7 cellular contexts compared by ENCODE assay signal in the genomic region with DNA sequence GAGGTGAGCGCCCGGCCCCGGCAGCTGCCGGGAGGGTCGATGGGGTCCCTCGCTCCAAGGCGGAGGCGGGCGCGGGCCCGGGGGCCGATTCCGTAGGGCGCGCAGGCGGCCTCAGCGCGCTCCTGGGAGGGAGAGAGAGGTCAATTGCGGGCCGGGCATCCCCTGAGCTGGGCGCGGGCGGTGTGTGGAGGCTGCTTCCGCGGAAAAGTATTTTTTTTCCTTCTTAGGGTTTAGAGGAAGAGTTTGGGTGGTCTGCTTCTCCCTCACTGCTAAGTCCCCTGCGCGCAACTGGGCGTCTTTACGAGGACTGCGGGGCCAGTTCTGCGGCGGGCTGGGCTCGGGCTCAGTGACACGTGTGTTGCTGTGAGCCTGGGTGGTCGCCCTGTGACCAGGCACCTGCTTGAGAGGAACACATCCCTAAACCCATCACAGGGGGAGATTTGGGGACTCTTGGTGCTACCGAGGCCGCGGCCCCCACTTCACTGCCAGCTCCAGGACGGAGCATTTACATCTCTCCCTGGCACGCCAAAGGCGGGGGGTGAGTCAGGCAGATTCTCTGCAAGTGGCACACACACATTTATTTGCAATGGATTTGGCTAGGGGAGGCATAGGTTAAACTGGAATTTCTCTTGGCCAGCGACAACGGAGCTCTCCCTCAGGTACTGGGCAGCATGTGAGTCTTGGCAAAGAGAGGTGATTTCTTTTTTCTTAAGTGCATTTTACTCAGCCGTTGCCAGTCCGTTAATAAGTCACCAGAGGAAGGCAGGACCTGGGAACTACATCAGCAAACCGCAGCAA.
DNase-seq lines count a peak whose midpoint lies in the region; ATAC-seq, FAIRE-seq and TF ChIP-seq lines count a peak whose summit lies in the region.

No MANE protein-coding gene starts in this region.

- H3K79me1 ChIP-seq in IMR-90 (ENCODE audit: low read depth in 1 of 2, low read length in 2 of 2) (peaks cover 4 to 33% of the 10 kb centered on the region in 2 experiments; a peak in 3 of 4 replicates), neuronal stem cell (ENCODE audit: low read depth, low read length) (no peaks in the 10 kb centered on the region)

- peak overlapping the region; percentile 33 for H2AK9ac ChIP-seq in IMR-90 (replicated peaks; ENCODE audit: low read depth, low read length, poor library complexity)

- H2AK5ac ChIP-seq in IMR-90 (ENCODE audit: low read depth, low read length) (peak overlapping the region; percentile 25), neuronal stem cell (ENCODE audit: low read depth, low read length) (no peak overlapping the region)

- ATAC-seq in GM19025 (IDR thresholded peaks at IDR 0.05; ENCODE audit: low read depth, unreplicated experiment) (peak; percentile 30), IMR-90 (ENCODE audit: low read depth) (peak; percentile 9), HG02623 (IDR thresholded peaks at IDR 0.05; ENCODE audit: unreplicated experiment) (no peak)

- H2BK12ac ChIP-seq in neuronal stem cell (ENCODE audit: low read length): no peak overlapping the region

- H3K9me3 ChIP-seq in IMR-90 (ENCODE audit: control insufficient read depth, insufficient read depth, low read length) (no peaks in the 10 kb centered on the region), neuronal stem cell (replicated peaks in 1 of 2; ENCODE audit: control insufficient read depth in 2 of 2, insufficient read depth in 1 of 2, low read depth in 1 of 2, low read length in 2 of 2) (no peaks in the 10 kb centered on the region)

- H3K4me3 ChIP-seq in IMR-90 (ENCODE audit: insufficient read depth, low read depth, low read length) (peak overlapping the region; percentile 93), neuronal stem cell (ENCODE audit: low read length in 2 of 2) (peak overlapping the region; percentile 67 to 86)

- H3K27me3 ChIP-seq in IMR-90 (ENCODE audit: control insufficient read depth, insufficient read depth, low read length) (no peaks in the 10 kb centered on the region), neuronal stem cell (ENCODE audit: control insufficient read depth in 3 of 3, insufficient read depth in 3 of 3, low read depth in 1 of 3, low read length in 3 of 3) (peaks cover 2 to 30% (median 2%) of the 10 kb centered on the region in 3 experiments)

- POLR2A ChIA-PET in IMR-90 (lab: Charles Lee; ENCODE audit: unreplicated experiment): interaction anchor here (0.7 kb wide), 1 partner anchor 17 kb away, joined by 3 read pairs; no protein-coding TSS in a partner anchor

- peak overlapping the region; percentile 75 for H2BK20ac ChIP-seq in IMR-90 (ENCODE audit: low read depth, low read length)

- DNase-seq in IMR-90 (peak; percentile 60), frontal cortex (ENCODE audit: low spot score in 2 of 2) (peak; percentile 25 to 28), neuronal stem cell (ENCODE audit: low spot score) (peak; percentile 14), NCI-H1436 treated with DMSO at 0.1 percent for 48 hours (lab: John Stamatoyannopoulos, UW) (no peak)
- peak; percentile 39 to 44 for DNase-seq in activated T-cell treated with anti-CD3 and anti-CD28 coated beads, Interleukin-2, amount 50 U/mL, for 48 hours

- intact Hi-C loops in IMR-90 (cut with micrococcal nuclease): loop anchor here (2.0 to 10.0 kb wide), 8 partner anchors 43 to 349 kb away; a partner anchor contains a TSS

- peak overlapping the region; percentile 100 for H3K9ac ChIP-seq in IMR-90 (ENCODE audit: low read depth, low read length)
- peak overlapping the region; percentile 44 for H3K9ac ChIP-seq in neuronal stem cell (ENCODE audit: low read depth, low read length, poor library complexity)

- TF ChIP-seq CTCF in IMR-90 (conservative IDR thresholded peaks at IDR 0.05; ENCODE audit: low read depth, low read length): no peak

- H3K18ac ChIP-seq in IMR-90 (ENCODE audit: low read depth, low read length): peak overlapping the region; percentile 85
- peak overlapping the region; percentile 83 for H3K18ac ChIP-seq in neuronal stem cell (ENCODE audit: low read length)

- H2BK15ac ChIP-seq in IMR-90 (ENCODE audit: low read depth, low read length) (peak overlapping the region; percentile 91; the same call in 2 of the 3 replicates), neuronal stem cell (ENCODE audit: low read length) (no peak overlapping the region)

- FAIRE-seq in frontal cortex (lab: Jason Lieb, UNC): no peak

- CTCF ChIA-PET in IMR-90 (lab: Yijun Ruan, JAX): interaction anchor here (1.1 to 1.8 kb wide), 2 partner anchors 14 to 41 kb away, joined by 4 to 8 read pairs; no protein-coding TSS in a partner anchor

- H3K27ac ChIP-seq in IMR-90 (ENCODE audit: insufficient read depth, low read length) (peak overlapping the region; percentile 98), neuronal stem cell (replicated peaks; ENCODE audit: low read length) (no peak overlapping the region)

- H4K8ac ChIP-seq in IMR-90 (ENCODE audit: low read depth in 2 of 2, low read length in 2 of 2): peak overlapping the region; percentile 64 to 81
- H4K8ac ChIP-seq in neuronal stem cell (ENCODE audit: low read depth, low read length): no peak overlapping the region

- H2BK120ac ChIP-seq in IMR-90 (ENCODE audit: low read depth, low read length) (peak overlapping the region; percentile 94), neuronal stem cell (ENCODE audit: low read depth, low read length) (no peak overlapping the region)

- peaks cover 4% of the 10 kb centered on the region; the same call in 1 of the 2 replicates for H3K9me1 ChIP-seq in IMR-90 (ENCODE audit: insufficient read depth, low read length)

- peak overlapping the region; percentile 93 for H2AFZ ChIP-seq in IMR-90 (replicated peaks; ENCODE audit: low read length, poor library complexity)
- peak overlapping the region; percentile 98 for H2AFZ ChIP-seq in neuronal stem cell (ENCODE audit: low read length)

- dilution Hi-C loops in IMR-90 (cut with HindIII; ENCODE audit: low sequenced_read_pairs, unreplicated experiment): no loop called here

- H4K5ac ChIP-seq in IMR-90 (ENCODE audit: low read depth, low read length): peak overlapping the region; percentile 46

- H3K4ac ChIP-seq in IMR-90 (ENCODE audit: low read depth, low read length) (peak overlapping the region; percentile 88), neuronal stem cell (ENCODE audit: low read length) (no peak overlapping the region)

- H3K4me1 ChIP-seq in IMR-90 (ENCODE audit: control insufficient read depth, insufficient read depth, low read length) (peaks cover 2% of the 10 kb centered on the region; the same call in 1 of the 2 replicates), neuronal stem cell (ENCODE audit: control insufficient read depth in 2 of 2, insufficient read depth in 1 of 2, low read depth in 1 of 2, low read length in 2 of 2) (peaks cover 2 to 3% of the 10 kb centered on the region in 2 donors)

- H4K91ac ChIP-seq in IMR-90 (ENCODE audit: insufficient read depth, low read depth, low read length) (peak overlapping the region; percentile 81), neuronal stem cell (ENCODE audit: low read depth, low read length, poor library complexity) (no peak overlapping the region)

- TF ChIP-seq RAD21 in IMR-90 (IDR thresholded peaks at IDR 0.05; ENCODE audit: low read length): no peak

- peak overlapping the region; percentile 97 for H3K14ac ChIP-seq in IMR-90 (replicated peaks; ENCODE audit: low read depth, low read length)
- no peak overlapping the region for H3K14ac ChIP-seq in neuronal stem cell (ENCODE audit: low read length)

- H3K56ac ChIP-seq in IMR-90 (ENCODE audit: extremely low read depth, insufficient read depth, low read length): peak overlapping the region; percentile 78

- H3K36me3 ChIP-seq in IMR-90 (ENCODE audit: control insufficient read depth, insufficient read depth, low read length) (no peaks in the 10 kb centered on the region; the same call in 1 of the 2 replicates), neuronal stem cell (replicated peaks in 1 of 2; ENCODE audit: control insufficient read depth in 2 of 2, insufficient read depth in 2 of 2, low read length in 2 of 2) (no peaks in the 10 kb centered on the region)

- BruUV-seq in IMR-90 (replicated peaks; lab: Mats Ljungman, UMichigan): no TSS peak

- H3K23ac ChIP-seq in IMR-90 (ENCODE audit: low read depth, low read length): peak overlapping the region; percentile 99
- peak overlapping the region; percentile 32 for H3K23ac ChIP-seq in neuronal stem cell (ENCODE audit: low read depth, low read length, poor library complexity)

- 0% methylated on average over 2 of the region's 46 CpGs; no CpG with 5 or more reads in 1 of the 2 experiments for WGBS in IMR-90 (ENCODE audit: extremely low coverage in 2 of 2, insufficient read length in 1 of 2), 2 experiments
- no CpG with 5 or more reads among the region's 46 CpGs for WGBS in neuronal stem cell (ENCODE audit: extremely low coverage in 2 of 2, insufficient read length in 2 of 2, insufficient replicate concordance in 1 of 2), 2 donors

- in situ Hi-C loops in IMR-90 (cut with MboI; ENCODE audit: low sequenced_read_pairs): loop anchor here (10.0 kb wide), 1 partner anchor 367 kb away; no protein-coding TSS in a partner anchor

- no peak for TF ChIP-seq POLR2A in IMR-90 (IDR thresholded peaks at IDR 0.05; ENCODE audit: low read depth, low read length)

- H2BK5ac ChIP-seq in IMR-90 (ENCODE audit: low read depth, low read length, poor library complexity, severe bottlenecking) (peak overlapping the region; percentile 93), neuronal stem cell (ENCODE audit: low read length) (no peak overlapping the region)

- H4K20me1 ChIP-seq in IMR-90 (ENCODE audit: insufficient read depth, low read length): peaks cover 3% of the 10 kb centered on the region; the same call in 1 of the 2 replicates

- peak overlapping the region; percentile 98 for H3K4me2 ChIP-seq in IMR-90 (ENCODE audit: low read depth, low read length)
- H3K4me2 ChIP-seq in neuronal stem cell (ENCODE audit: insufficient read depth, low read length, poor library complexity, severe bottlenecking): peak overlapping the region; percentile 94

TF ChIP-seq in IMR-90, 13 proteins besides CTCF, POLR2A, EP300 and RAD21:
- TF ChIP-seq NFE2L2 (IDR thresholded peaks at IDR 0.05; ENCODE audit: low read depth, low read length): no peak
- peak; percentile 8; the same call in 1 of the 2 replicates for TF ChIP-seq MXI1 (IDR thresholded peaks at IDR 0.05; ENCODE audit: borderline replicate concordance, low read depth, low read length)
